Comparison of ENCODE assay signal across 25 cellular contexts in the genomic region with DNA sequence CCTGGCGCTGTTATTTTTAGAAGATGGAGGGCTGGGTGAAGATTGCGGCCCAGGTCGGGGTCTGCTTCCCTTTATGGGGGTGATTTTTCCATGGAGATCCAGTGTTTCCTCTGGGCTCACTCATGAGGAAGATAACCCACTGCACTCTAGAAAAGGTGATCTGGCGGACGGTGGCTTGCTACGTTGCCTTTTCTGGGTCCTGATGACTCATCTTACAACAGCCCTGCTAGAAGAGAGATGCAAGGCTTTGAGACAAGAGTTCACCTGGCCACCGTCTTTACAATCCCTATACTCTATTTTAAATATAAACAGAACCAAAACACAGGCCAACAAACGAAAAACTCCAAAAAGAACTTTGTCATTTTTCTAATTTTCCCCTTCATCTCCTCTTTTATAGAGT.
"Had no signal": no experiment of that assay in that cellular context is flagged by ENCODE, and none has a peak within 500 bp of the region (broad histone marks: within the 10 kb centered on the region; RNA-seq: fewer than 3 reads in every experiment).

No MANE protein-coding gene starts in this region.

- H3K4me3 Mint-ChIP-seq: mesothelial cell of epicardium; naive B cell; natural killer cell treated with Interleukin-12 subunit alpha and Interleukin-12 subunit beta and Interleukin-15 and Interleukin-18, amount 100 ng/mL, for 72 hours; stimulated activated naive B cell treated with anti-CD40 and anti-IgM and Interleukin-4, amounts not matched to agents 10 μg/mL and 1 μg/mL and 100 μg/mL, for 72 hours had no signal

- H3K4me2 ChIP-seq: hepatocyte had no signal

- H2AFZ ChIP-seq: hepatocyte had no signal

- H3K9me3 ChIP-seq: left ventricle myocardium inferior, ovary, stomach, thoracic aorta, tibial artery, upper lobe of right lung had no signal

- H3K27ac Mint-ChIP-seq: mesothelial cell of epicardium; natural killer cell treated with Interleukin-12 subunit alpha and Interleukin-12 subunit beta and Interleukin-15 and Interleukin-18, amount 100 ng/mL, for 72 hours; progenitor cell of endocrine pancreas had no signal

- H3K9me3 Mint-ChIP-seq: mesothelial cell of epicardium; natural killer cell treated with Interleukin-12 subunit alpha and Interleukin-12 subunit beta and Interleukin-15 and Interleukin-18, amount 100 ng/mL, for 72 hours had no signal

- ATAC-seq: natural killer cell treated with Interleukin-12 subunit alpha and Interleukin-12 subunit beta and Interleukin-15 and Interleukin-18, amount 100 ng/mL, for 72 hours; right cardiac atrium; sciatic nerve; stimulated activated naive B cell treated with anti-CD40 and anti-IgM and Interleukin-4, amounts not matched to agents 10 μg/mL and 1 μg/mL and 100 μg/mL, for 72 hours; stimulated activated naive CD8-positive, alpha-beta T cell treated with anti-CD3 and anti-CD28 coated beads, Interleukin-15, Interleukin-2, amounts not matched to agents 100 U/mL and 50 U/mL, for 24 hours; upper lobe of right lung had no signal

- H3K36me3 Mint-ChIP-seq: mesothelial cell of epicardium; naive B cell; natural killer cell treated with Interleukin-12 subunit alpha and Interleukin-12 subunit beta and Interleukin-15 and Interleukin-18, amount 100 ng/mL, for 72 hours had no signal

- H3K4me1 ChIP-seq: left ventricle myocardium inferior, stomach, tibial artery, upper lobe of right lung had no signal

- H3K79me2 ChIP-seq: hepatocyte had no signal

- H3K4me1 Mint-ChIP-seq: mesothelial cell of epicardium had no signal

- FAIRE-seq: urothelium cell line had no signal

- H3K4me3 ChIP-seq: hepatocyte, left ventricle myocardium inferior, lung, ovary, skin epidermis, stomach, thoracic aorta, tibial artery, upper lobe of right lung had no signal

- H3K27ac ChIP-seq: hepatocyte, left ventricle myocardium inferior, ovary, skin epidermis, stomach, thoracic aorta, tibial artery, upper lobe of right lung had no signal

- H3K36me3 ChIP-seq: left ventricle myocardium inferior, ovary, stomach, thoracic aorta, tibial artery, upper lobe of right lung had no signal

- H3K27me3 ChIP-seq: hepatocyte, ovary, tibial artery, upper lobe of right lung had no signal

- DNase-seq: islet precursor cell; left ventricle myocardium inferior; mesendoderm; naive B cell; ovary; right cardiac atrium; stimulated activated CD4-positive, alpha-beta T cell treated with anti-CD3 and anti-CD28 coated beads, Interleukin-12 subunit alpha, Interleukin-12 subunit beta, amount 100 ng/mL, for 4 hours; stimulated activated CD4-positive, alpha-beta T cell treated with anti-CD3 and anti-CD28 coated beads, Interleukin-15, amount 100 ng/mL, for 24 hours; stimulated activated CD4-positive, alpha-beta T cell treated with anti-CD3 and anti-CD28 coated beads, Interleukin-2, amount 100 ng/mL, for 24 hours; stimulated activated CD4-positive, alpha-beta T cell treated with anti-CD3 and anti-CD28 coated beads, Interleukin-4, amount 100 ng/mL, for 1 hour; stimulated activated naive B cell treated with anti-CD40 and anti-IgM and Interleukin-4, amounts not matched to agents 10 μg/mL and 1 μg/mL and 100 μg/mL, for 72 hours; stimulated activated naive CD8-positive, alpha-beta T cell treated with anti-CD3 and anti-CD28 coated beads, Interleukin-15, Interleukin-2, amounts not matched to agents 100 U/mL and 50 U/mL, for 24 hours; stomach; tibial artery; trophoblast cell; upper lobe of right lung had no signal
